11 cellular contexts compared by ENCODE assay signal in the genomic region with DNA sequence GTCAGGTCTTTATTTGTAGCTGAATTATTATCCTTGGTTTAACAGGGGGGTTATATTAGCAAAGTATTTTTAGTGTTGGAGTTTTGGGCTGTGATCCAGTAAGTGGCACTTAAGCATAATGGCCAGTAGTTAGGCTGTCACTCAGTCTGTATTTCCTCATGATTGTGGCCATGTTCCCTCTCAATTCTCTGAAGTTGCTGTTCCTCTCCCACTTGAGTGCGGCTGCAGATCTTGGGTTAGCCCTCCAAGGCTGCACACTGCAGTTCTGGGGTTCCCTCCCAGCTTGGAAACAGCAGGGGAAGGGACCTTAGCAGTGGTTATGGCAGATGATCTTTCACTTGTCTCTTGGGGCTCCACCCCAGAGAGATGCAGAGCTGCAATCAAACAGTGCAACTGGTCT.
"Had no signal": no experiment of that assay in that cellular context is flagged by ENCODE, and none has a peak within 500 bp of the region (broad histone marks: within the 10 kb centered on the region; RNA-seq: fewer than 3 reads in every experiment).

No MANE protein-coding gene starts in this region.

- H3K27me3 ChIP-seq: hepatocyte, vagina had no signal

- H3K79me2 ChIP-seq: hepatocyte had no signal

- H3K27ac Mint-ChIP-seq: activated B cell treated with CpG ODN at 0.5 μM for 24 hours; activated CD4-positive, alpha-beta T cell treated with anti-CD3 and anti-CD28 coated beads, Interleukin-2, amount 10 ng/mL, durations not matched to agents 24 days and 14 days; activated naive CD4-positive, alpha-beta T cell treated with anti-CD3 and anti-CD28 coated beads for 36 hours had no signal

- H3K4me3 Mint-ChIP-seq: activated B cell treated with CpG ODN at 0.5 μM for 24 hours; activated CD4-positive, alpha-beta T cell treated with anti-CD3 and anti-CD28 coated beads, Interleukin-2, amount 10 ng/mL, durations not matched to agents 24 days and 14 days; activated naive CD4-positive, alpha-beta T cell treated with anti-CD3 and anti-CD28 coated beads for 36 hours had no signal

- H3K36me3 ChIP-seq: lower lobe of right lung, vagina had no signal

- DNase-seq: activated B cell treated with CpG ODN at 0.5 μM for 24 hours; activated CD4-positive, alpha-beta T cell treated with anti-CD3 and anti-CD28 coated beads, Interleukin-2, amount 10 ng/mL, durations not matched to agents 24 days and 14 days; activated naive CD4-positive, alpha-beta T cell treated with anti-CD3 and anti-CD28 coated beads for 36 hours; central memory CD4-positive, alpha-beta T cell; dermis blood vessel endothelial cell; lower lobe of right lung; midbrain; retina; stimulated activated CD4-positive, alpha-beta T cell treated with anti-CD3 and anti-CD28 coated beads, Interleukin-4, amount 100 ng/mL, for 4 hours had no signal

- H3K4me1 Mint-ChIP-seq: activated B cell treated with CpG ODN at 0.5 μM for 24 hours; activated CD4-positive, alpha-beta T cell treated with anti-CD3 and anti-CD28 coated beads, Interleukin-2, amount 10 ng/mL, durations not matched to agents 24 days and 14 days had no signal

- H3K27ac ChIP-seq: hepatocyte, lower lobe of right lung, vagina had no signal

- H3K4me3 ChIP-seq: hepatocyte, lower lobe of right lung, vagina had no signal

- H3K27me3 Mint-ChIP-seq: activated B cell treated with CpG ODN at 0.5 μM for 24 hours had no signal

- H2AFZ ChIP-seq: hepatocyte had no signal

- H3K4me2 ChIP-seq: hepatocyte had no signal

- H3K4me1 ChIP-seq: lower lobe of right lung, vagina had no signal
